Comparison of ENCODE assay signal across 1 cellular context in genomic region chr16:73101568-73101967, GRCh38.
TF ChIP-seq lines count a peak whose summit lies in the region.

No MANE protein-coding gene starts in this region.

TF ChIP-seq in HepG2, 621 proteins besides CTCF, POLR2A, EP300 and RAD21 (continued from another document):
- TF ChIP-seq, protein P1, sequence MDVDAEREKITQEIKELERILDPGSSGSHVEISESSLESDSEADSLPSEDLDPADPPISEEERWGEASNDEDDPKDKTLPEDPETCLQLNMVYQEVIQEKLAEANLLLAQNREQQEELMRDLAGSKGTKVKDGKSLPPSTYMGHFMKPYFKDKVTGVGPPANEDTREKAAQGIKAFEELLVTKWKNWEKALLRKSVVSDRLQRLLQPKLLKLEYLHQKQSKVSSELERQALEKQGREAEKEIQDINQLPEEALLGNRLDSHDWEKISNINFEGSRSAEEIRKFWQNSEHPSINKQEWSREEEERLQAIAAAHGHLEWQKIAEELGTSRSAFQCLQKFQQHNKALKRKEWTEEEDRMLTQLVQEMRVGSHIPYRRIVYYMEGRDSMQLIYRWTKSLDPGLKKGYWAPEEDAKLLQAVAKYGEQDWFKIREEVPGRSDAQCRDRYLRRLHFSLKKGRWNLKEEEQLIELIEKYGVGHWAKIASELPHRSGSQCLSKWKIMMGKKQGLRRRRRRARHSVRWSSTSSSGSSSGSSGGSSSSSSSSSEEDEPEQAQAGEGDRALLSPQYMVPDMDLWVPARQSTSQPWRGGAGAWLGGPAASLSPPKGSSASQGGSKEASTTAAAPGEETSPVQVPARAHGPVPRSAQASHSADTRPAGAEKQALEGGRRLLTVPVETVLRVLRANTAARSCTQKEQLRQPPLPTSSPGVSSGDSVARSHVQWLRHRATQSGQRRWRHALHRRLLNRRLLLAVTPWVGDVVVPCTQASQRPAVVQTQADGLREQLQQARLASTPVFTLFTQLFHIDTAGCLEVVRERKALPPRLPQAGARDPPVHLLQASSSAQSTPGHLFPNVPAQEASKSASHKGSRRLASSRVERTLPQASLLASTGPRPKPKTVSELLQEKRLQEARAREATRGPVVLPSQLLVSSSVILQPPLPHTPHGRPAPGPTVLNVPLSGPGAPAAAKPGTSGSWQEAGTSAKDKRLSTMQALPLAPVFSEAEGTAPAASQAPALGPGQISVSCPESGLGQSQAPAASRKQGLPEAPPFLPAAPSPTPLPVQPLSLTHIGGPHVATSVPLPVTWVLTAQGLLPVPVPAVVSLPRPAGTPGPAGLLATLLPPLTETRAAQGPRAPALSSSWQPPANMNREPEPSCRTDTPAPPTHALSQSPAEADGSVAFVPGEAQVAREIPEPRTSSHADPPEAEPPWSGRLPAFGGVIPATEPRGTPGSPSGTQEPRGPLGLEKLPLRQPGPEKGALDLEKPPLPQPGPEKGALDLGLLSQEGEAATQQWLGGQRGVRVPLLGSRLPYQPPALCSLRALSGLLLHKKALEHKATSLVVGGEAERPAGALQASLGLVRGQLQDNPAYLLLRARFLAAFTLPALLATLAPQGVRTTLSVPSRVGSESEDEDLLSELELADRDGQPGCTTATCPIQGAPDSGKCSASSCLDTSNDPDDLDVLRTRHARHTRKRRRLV (CRISPR knock-in tag; IDR thresholded peaks at IDR 0.05): no peak
- TF ChIP-seq ATF7 (IDR thresholded peaks at IDR 0.05) (peak; percentile 64), ATF7 (CRISPR knock-in tag; IDR thresholded peaks at IDR 0.05) (no peak)
- TF ChIP-seq, protein P2, sequence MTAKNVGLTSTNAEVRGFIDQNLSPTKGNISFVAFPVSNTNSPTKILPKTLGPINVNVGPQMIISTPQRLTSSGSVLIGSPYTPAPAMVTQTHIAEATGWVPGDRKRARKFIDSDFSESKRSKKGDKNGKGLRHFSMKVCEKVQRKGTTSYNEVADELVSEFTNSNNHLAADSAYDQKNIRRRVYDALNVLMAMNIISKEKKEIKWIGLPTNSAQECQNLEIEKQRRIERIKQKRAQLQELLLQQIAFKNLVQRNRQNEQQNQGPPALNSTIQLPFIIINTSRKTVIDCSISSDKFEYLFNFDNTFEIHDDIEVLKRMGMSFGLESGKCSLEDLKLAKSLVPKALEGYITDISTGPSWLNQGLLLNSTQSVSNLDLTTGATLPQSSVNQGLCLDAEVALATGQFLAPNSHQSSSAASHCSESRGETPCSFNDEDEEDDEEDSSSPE (CRISPR knock-in tag; IDR thresholded peaks at IDR 0.05): no peak
